ENCODE assay signal across 8 cellular contexts in genomic region chr7:23530355-23530754, GRCh38. TPM values are rescaled to one million over a fixed set of nuclear protein-coding genes. Genes with fewer than 3 reads are reported as not detected.
DNase-seq lines count a peak whose midpoint lies in the region; ATAC-seq and TF ChIP-seq lines count a peak whose summit lies in the region.

No MANE protein-coding gene starts in this region.

- no TSS peak for BruUV-seq in HCT116 (replicated peaks; lab: Mats Ljungman, UMichigan)

- no peaks in the 10 kb centered on the region for H3K9me3 Mint-ChIP-seq in activated T-helper 2 cell treated with anti-CD3 and anti-CD28 coated beads, Interferon-gamma antibody, Interleukin-2, Interleukin-4, amounts not matched to agents 10 μg/mL and 5 μg/mL and 100 μg/mL, durations not matched to agents 14 hours and 24 hours and 36 hours
- peaks cover 9% of the 10 kb centered on the region for H3K9me3 Mint-ChIP-seq in glutamatergic neuron (ENCODE audit: unreplicated experiment)

- TF ChIP-seq RAD21 in HCT116 (IDR thresholded peaks at IDR 0.05; ENCODE audit: low read depth), result no peak

- H3K9me2 ChIP-seq in HCT116 (ENCODE audit: insufficient read depth), result no peaks in the 10 kb centered on the region

- H2AFZ ChIP-seq in HCT116 (ENCODE audit: low read depth, low read length, poor library complexity, severe bottlenecking), result no peak overlapping the region

- no peaks in the 10 kb centered on the region for H3K27me3 Mint-ChIP-seq in activated T-helper 2 cell treated with anti-CD3 and anti-CD28 coated beads, Interferon-gamma antibody, Interleukin-2, Interleukin-4, amounts not matched to agents 10 μg/mL and 5 μg/mL and 100 μg/mL, durations not matched to agents 14 hours and 24 hours and 36 hours (ENCODE audit: low read depth)
- H3K27me3 Mint-ChIP-seq in glutamatergic neuron (ENCODE audit: unreplicated experiment), result peaks cover 10% of the 10 kb centered on the region

- TF ChIP-seq POLR2A in HCT116 (IDR thresholded peaks at IDR 0.05; ENCODE audit: borderline replicate concordance, extremely low read depth, insufficient read depth, insufficient read length), result no peak

- no peak overlapping the region for H3K27ac ChIP-seq in HCT116 (ENCODE audit: low read depth, low read length)

- RAD21 ChIA-PET in HCT116 (lab: Charles Lee; ENCODE audit: low non-redundant PET in 1 of 2, low total read pairs in 2 of 2, uncharacterized antibody in 2 of 2, unreplicated experiment in 2 of 2), result no interaction called here

- peak overlapping the region; percentile 92 for H3K4me2 ChIP-seq in HCT116 (ENCODE audit: low read length)

- H3K79me2 ChIP-seq in HCT116 (ENCODE audit: insufficient read depth, low read length), result peaks cover 64% of the 10 kb centered on the region

- peak overlapping the region; percentile 97 for H3K4me3 Mint-ChIP-seq in activated T-helper 2 cell treated with anti-CD3 and anti-CD28 coated beads, Interferon-gamma antibody, Interleukin-2, Interleukin-4, amounts not matched to agents 10 μg/mL and 5 μg/mL and 100 μg/mL, durations not matched to agents 14 hours and 24 hours and 36 hours (ENCODE audit: low read depth)
- peak overlapping the region; percentile 99 for H3K4me3 Mint-ChIP-seq in glutamatergic neuron (ENCODE audit: unreplicated experiment)

- H3K4me1 Mint-ChIP-seq in activated T-helper 2 cell treated with anti-CD3 and anti-CD28 coated beads, Interferon-gamma antibody, Interleukin-2, Interleukin-4, amounts not matched to agents 10 μg/mL and 5 μg/mL and 100 μg/mL, durations not matched to agents 14 hours and 24 hours and 36 hours (ENCODE audit: low read depth), result peaks cover 49% of the 10 kb centered on the region
- H3K4me1 Mint-ChIP-seq in glutamatergic neuron (ENCODE audit: low read depth, unreplicated experiment), result peaks cover 20% of the 10 kb centered on the region

- peak; percentile 54 for DNase-seq in NCI-H82 (lab: John Stamatoyannopoulos, UW)
- no peak for DNase-seq in NCI-H82 treated with DMSO at 0.1 percent for 48 hours (lab: John Stamatoyannopoulos, UW; ENCODE audit: unreplicated experiment)
- no peak for DNase-seq in HCT116 (ENCODE audit: low read depth, low spot score)
- DNase-seq in NCI-H345 (lab: John Stamatoyannopoulos, UW), result peak; percentile 49
- DNase-seq in activated T-helper 2 cell treated with anti-CD3 and anti-CD28 coated beads, Interferon-gamma antibody, Interleukin-2, Interleukin-4, amounts not matched to agents 10 μg/mL and 5 μg/mL and 100 μg/mL, durations not matched to agents 14 hours and 24 hours and 36 hours (ENCODE audit: low spot score), result peak; percentile 35
- no peak for DNase-seq in glutamatergic neuron
- DNase-seq in renal cortical epithelial cell (ENCODE audit: low read depth), result peak; percentile 78

- ATAC-seq in HCT116 (no peak), GM21360 (IDR thresholded peaks at IDR 0.05; ENCODE audit: unreplicated experiment) (no peak)

- peaks cover 0 to 3% of the 10 kb centered on the region in 2 experiments; a peak in 1 of 4 replicates for H3K36me3 ChIP-seq in HCT116 (ENCODE audit: control insufficient read depth in 1 of 2, insufficient read depth in 2 of 2, low read length in 2 of 2)

- CTCF ChIA-PET in HCT116 (lab: Charles Lee), result interaction anchor here (0.9 kb wide), 1 partner anchor 15 kb away, joined by 6 read pairs; no protein-coding TSS in a partner anchor

- peaks cover 53% of the 10 kb centered on the region; the same call in 1 of the 2 replicates for H4K20me1 ChIP-seq in HCT116 (ENCODE audit: insufficient read depth)

- peak overlapping the region; percentile 71 to 90 for H3K4me3 ChIP-seq in HCT116 (replicated peaks in 1 of 2; ENCODE audit: low read depth in 1 of 2, low read length in 2 of 2)

- peak overlapping the region; percentile 99 for H3K27ac Mint-ChIP-seq in activated T-helper 2 cell treated with anti-CD3 and anti-CD28 coated beads, Interferon-gamma antibody, Interleukin-2, Interleukin-4, amounts not matched to agents 10 μg/mL and 5 μg/mL and 100 μg/mL, durations not matched to agents 14 hours and 24 hours and 36 hours
- peak overlapping the region; percentile 100 for H3K27ac Mint-ChIP-seq in glutamatergic neuron (ENCODE audit: unreplicated experiment)

- POLR2A ChIA-PET in HCT116 (lab: Charles Lee), result interaction anchor here (1.5 kb wide), 1 partner anchor 58 kb away, joined by 5 read pairs; no protein-coding TSS in a partner anchor

- H3K9ac ChIP-seq in HCT116 (ENCODE audit: low read length), result peak overlapping the region; percentile 99

- peaks cover 35% of the 10 kb centered on the region for H3K36me3 Mint-ChIP-seq in activated T-helper 2 cell treated with anti-CD3 and anti-CD28 coated beads, Interferon-gamma antibody, Interleukin-2, Interleukin-4, amounts not matched to agents 10 μg/mL and 5 μg/mL and 100 μg/mL, durations not matched to agents 14 hours and 24 hours and 36 hours (ENCODE audit: low read depth)
- H3K36me3 Mint-ChIP-seq in glutamatergic neuron (ENCODE audit: unreplicated experiment), result no peaks in the 10 kb centered on the region

- TF ChIP-seq CTCF in HCT116 (IDR thresholded peaks at IDR 0.05 in 2 of 3, conservative IDR thresholded peaks at IDR 0.05 in 1 of 3; ENCODE audit: borderline replicate concordance in 1 of 3, insufficient read depth in 1 of 3, low read depth in 2 of 3, low read length in 2 of 3) (0 out of 6 replicates have a peak, but pooled peaks of 1 of the 3 experiments have one; percentile 3), glutamatergic neuron (IDR thresholded peaks at IDR 0.05; ENCODE audit: partially characterized antibody, unreplicated experiment) (no peak)

- peaks cover 12 to 29% of the 10 kb centered on the region in 2 experiments for H3K4me1 ChIP-seq in HCT116 (ENCODE audit: control insufficient read depth in 1 of 2, insufficient read depth in 2 of 2, low read length in 2 of 2)

- H3K27me3 ChIP-seq in HCT116 (ENCODE audit: insufficient read depth, low read length), result no peaks in the 10 kb centered on the region

- intact Hi-C loops in HCT116 (cut with micrococcal nuclease), result no loop called here
- intact Hi-C loops in activated T-helper 2 cell treated with anti-CD3 and anti-CD28 coated beads, Interferon-gamma antibody, Interleukin-2, Interleukin-4, amounts not matched to agents 10 μg/mL and 5 μg/mL and 100 μg/mL, durations not matched to agents 14 hours and 24 hours and 36 hours (cut with micrococcal nuclease), result loop anchor here (2.0 to 5.0 kb wide), 4 partner anchors 64 to 253 kb away; no protein-coding TSS in a partner anchor

- no peaks in the 10 kb centered on the region for H3K9me3 ChIP-seq in HCT116 (ENCODE audit: control insufficient read depth in 1 of 2, insufficient read depth in 1 of 2, low read depth in 1 of 2, low read length in 2 of 2)

TF ChIP-seq in HCT116, 20 proteins besides CTCF, POLR2A, EP300 and RAD21 (continues in another document):
- TF ChIP-seq SP1 (IDR thresholded peaks at IDR 0.05; ENCODE audit: low read depth), result no peak
- no peak for TF ChIP-seq ATF3 (IDR thresholded peaks at IDR 0.05)
- TF ChIP-seq EZH2 (IDR thresholded peaks at IDR 0.05), result no peak
- TF ChIP-seq FOSL1 (IDR thresholded peaks at IDR 0.05; ENCODE audit: low read depth), result no peak
- TF ChIP-seq EGR1 (IDR thresholded peaks at IDR 0.05; ENCODE audit: low read depth), result no peak
- no peak for TF ChIP-seq ZNF274 (IDR thresholded peaks at IDR 0.05; ENCODE audit: low read depth, low read length)
- TF ChIP-seq, protein P1, sequence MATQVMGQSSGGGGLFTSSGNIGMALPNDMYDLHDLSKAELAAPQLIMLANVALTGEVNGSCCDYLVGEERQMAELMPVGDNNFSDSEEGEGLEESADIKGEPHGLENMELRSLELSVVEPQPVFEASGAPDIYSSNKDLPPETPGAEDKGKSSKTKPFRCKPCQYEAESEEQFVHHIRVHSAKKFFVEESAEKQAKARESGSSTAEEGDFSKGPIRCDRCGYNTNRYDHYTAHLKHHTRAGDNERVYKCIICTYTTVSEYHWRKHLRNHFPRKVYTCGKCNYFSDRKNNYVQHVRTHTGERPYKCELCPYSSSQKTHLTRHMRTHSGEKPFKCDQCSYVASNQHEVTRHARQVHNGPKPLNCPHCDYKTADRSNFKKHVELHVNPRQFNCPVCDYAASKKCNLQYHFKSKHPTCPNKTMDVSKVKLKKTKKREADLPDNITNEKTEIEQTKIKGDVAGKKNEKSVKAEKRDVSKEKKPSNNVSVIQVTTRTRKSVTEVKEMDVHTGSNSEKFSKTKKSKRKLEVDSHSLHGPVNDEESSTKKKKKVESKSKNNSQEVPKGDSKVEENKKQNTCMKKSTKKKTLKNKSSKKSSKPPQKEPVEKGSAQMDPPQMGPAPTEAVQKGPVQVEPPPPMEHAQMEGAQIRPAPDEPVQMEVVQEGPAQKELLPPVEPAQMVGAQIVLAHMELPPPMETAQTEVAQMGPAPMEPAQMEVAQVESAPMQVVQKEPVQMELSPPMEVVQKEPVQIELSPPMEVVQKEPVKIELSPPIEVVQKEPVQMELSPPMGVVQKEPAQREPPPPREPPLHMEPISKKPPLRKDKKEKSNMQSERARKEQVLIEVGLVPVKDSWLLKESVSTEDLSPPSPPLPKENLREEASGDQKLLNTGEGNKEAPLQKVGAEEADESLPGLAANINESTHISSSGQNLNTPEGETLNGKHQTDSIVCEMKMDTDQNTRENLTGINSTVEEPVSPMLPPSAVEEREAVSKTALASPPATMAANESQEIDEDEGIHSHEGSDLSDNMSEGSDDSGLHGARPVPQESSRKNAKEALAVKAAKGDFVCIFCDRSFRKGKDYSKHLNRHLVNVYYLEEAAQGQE (IDR thresholded peaks at IDR 0.05; ENCODE audit: low read depth), result no peak
- no peak for TF ChIP-seq JUND (IDR thresholded peaks at IDR 0.05)
- TF ChIP-seq SIN3A (IDR thresholded peaks at IDR 0.05; ENCODE audit: low read depth), result no peak
- TF ChIP-seq YY1 (IDR thresholded peaks at IDR 0.05; ENCODE audit: extremely low read depth, insufficient replicate concordance, low read depth, low read length), result no peak
- TF ChIP-seq TCF7L2 (IDR thresholded peaks at IDR 0.05; ENCODE audit: borderline replicate concordance, extremely low read depth, insufficient read depth, insufficient read length), result no peak
- TF ChIP-seq POLR2AphosphoS5 (IDR thresholded peaks at IDR 0.05; ENCODE audit: low read depth, low read length), result no peak
- no peak for TF ChIP-seq ZFX (IDR thresholded peaks at IDR 0.05)
- TF ChIP-seq, protein P2, sequence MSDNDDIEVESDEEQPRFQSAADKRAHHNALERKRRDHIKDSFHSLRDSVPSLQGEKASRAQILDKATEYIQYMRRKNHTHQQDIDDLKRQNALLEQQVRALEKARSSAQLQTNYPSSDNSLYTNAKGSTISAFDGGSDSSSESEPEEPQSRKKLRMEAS (IDR thresholded peaks at IDR 0.05), result no peak

RNA-seq across cellular contexts. Expression of gene TRA2A, which starts 1.4 kb away (rescaled TPM):
- total RNA-seq in HCT116 (2021; ENCODE audit: unreplicated experiment) (122 TPM), glutamatergic neuron (ENCODE audit: unreplicated experiment) (108 TPM), renal cortical epithelial cell (27.6 and 38.0 TPM in 2 replicates)
- polyA plus RNA-seq in HCT116 (2012), result 54.6 and 76.3 TPM in 2 replicates
- total RNA-seq in activated T-helper 2 cell treated with anti-CD3 and anti-CD28 coated beads, Interferon-gamma antibody, Interleukin-2, Interleukin-4, amounts not matched to agents 10 μg/mL and 5 μg/mL and 100 μg/mL, durations not matched to agents 14 hours and 24 hours and 36 hours, result 105 and 115 TPM in 2 replicates

Comparison
In these comparisons a context has a peak if more than half of its experiments do, and no peak if none do; other contexts are left out.
1. DNase-seq: peak in NCI-H82 (single experiment), NCI-H345 (single experiment), activated T-helper 2 cell treated with anti-CD3 and anti-CD28 coated beads, Interferon-gamma antibody, Interleukin-2, Interleukin-4, amounts not matched to agents 10 μg/mL and 5 μg/mL and 100 μg/mL, durations not matched to agents 14 hours and 24 hours and 36 hours (single experiment) and renal cortical epithelial cell (single experiment); none in NCI-H82 treated with DMSO at 0.1 percent for 48 hours (single experiment), HCT116 (single experiment) and glutamatergic neuron (single experiment).